ENCODE assay signal across 21 cellular contexts in genomic region chr1:178714453-178714852, GRCh38.
"Had no signal": no experiment of that assay in that cellular context is flagged by ENCODE, and none has a peak within 500 bp of the region (broad histone marks: within the 10 kb centered on the region; RNA-seq: fewer than 3 reads in every experiment).

No MANE protein-coding gene starts in this region.

- H3K4me1 ChIP-seq: SJSA1 had no signal

- H3K4me2 ChIP-seq: SK-N-SH had no signal

- H3K9ac ChIP-seq: SK-N-SH had no signal

- DNase-seq: KBM-7, MG63, NCI-H1092, NCI-H1105 treated with DMSO at 0.1 percent for 48 hours, NCI-H1417 treated with DMSO at 0.1 percent for 48 hours, NCI-H146, NCI-H1694 treated with DMSO at 0.1 percent for 48 hours, NCI-H1930, NCI-H2081, NCI-H2107, NCI-H2227 treated with DMSO at 0.1 percent for 48 hours, NCI-H524, NCI-H526 treated with DMSO at 0.1 percent for 48 hours, NCI-H748 treated with DMSO at 0.1 percent for 48 hours, Right ventricle myocardium superior, RPMI8226, SIG-M5, SK-N-SH, SW 1271, T-cell had no signal

- H3K36me3 ChIP-seq: MG63, SJSA1 had no signal

- H3K9me3 ChIP-seq: MG63, SJSA1, SK-N-SH had no signal

- H3K9me2 ChIP-seq: SK-N-SH had no signal

- H3K4me3 ChIP-seq: MG63, SJSA1 had no signal

- H3K27me3 ChIP-seq: MG63, SJSA1 had no signal

- H3K27ac ChIP-seq: SJSA1 had no signal
